In genomic region chr12:124802361-124802760, GRCh38 we compare ENCODE assay signal across 28 cellular contexts.
"Had no signal": no experiment of that assay in that cellular context is flagged by ENCODE, and none has a peak within 500 bp of the region (broad histone marks: within the 10 kb centered on the region; RNA-seq: fewer than 3 reads in every experiment).

No MANE protein-coding gene starts in this region.

- ATAC-seq: left ventricle myocardium superior; lower lobe of right lung; mucosa of descending colon; right lobe of liver; stimulated activated naive B cell treated with anti-CD40 and anti-IgM and Interleukin-4, amounts not matched to agents 10 μg/mL and 1 μg/mL and 100 μg/mL, for 72 hours; stimulated activated naive CD8-positive, alpha-beta T cell treated with anti-CD3 and anti-CD28 coated beads, Interleukin-15, amount 100 ng/mL, for 72 hours had no signal

- H3K36me3 ChIP-seq: colonic mucosa, neural progenitor cell, thyroid gland had no signal

- H3K27me3 ChIP-seq: colonic mucosa, esophagus squamous epithelium, neural progenitor cell, right lobe of liver, thyroid gland had no signal

- H3K4me2 ChIP-seq: neural progenitor cell had no signal

- H3K27ac ChIP-seq: colonic mucosa, esophagus squamous epithelium, lower lobe of right lung, neural progenitor cell, parathyroid adenoma, right lobe of liver, thyroid gland had no signal

- DNase-seq: colonic mucosa; effector CD8-positive, alpha-beta T cell; endodermal cell; erythroblast; esophagus squamous epithelium; hypothalamus; immature natural killer cell; islet precursor cell; left ventricle myocardium superior; lower lobe of right lung; mucosa of descending colon; naive B cell; right lobe of liver; small intestine; stimulated activated CD4-positive, alpha-beta T cell treated with anti-CD3 and anti-CD28 coated beads, Interleukin-15, amount 100 ng/mL, for 24 hours; stimulated activated CD4-positive, alpha-beta T cell treated with anti-CD3 and anti-CD28 coated beads, Interleukin-2, amount 100 ng/mL, for 48 hours; stimulated activated naive B cell treated with anti-CD40 and anti-IgM and Interleukin-4, amounts not matched to agents 10 μg/mL and 1 μg/mL and 100 μg/mL, for 72 hours; stimulated activated naive CD8-positive, alpha-beta T cell treated with anti-CD3 and anti-CD28 coated beads, Interleukin-15, amount 100 ng/mL, for 72 hours; thyroid gland had no signal

- H3K27ac Mint-ChIP-seq: dendritic cell treated with granulocyte-macrophage colony-stimulating factor and Interleukin-4, amounts not matched to agents 40 ng/mL and 50 ng/mL, for 4 days; endodermal cell; immature natural killer cell; memory B cell; mesothelial cell of epicardium; naive B cell; nephron; neural progenitor cell; progenitor cell of endocrine pancreas; stimulated activated naive B cell treated with anti-CD40 and anti-IgM and Interleukin-4, amounts not matched to agents 10 μg/mL and 1 μg/mL and 100 μg/mL, for 72 hours; type B pancreatic cell had no signal

- H3K9me3 ChIP-seq: colonic mucosa, esophagus squamous epithelium, lower lobe of right lung, mucosa of descending colon, right lobe of liver, thyroid gland had no signal

- H3K4me1 Mint-ChIP-seq: immature natural killer cell had no signal

- H3K9ac ChIP-seq: neural progenitor cell, parathyroid adenoma had no signal

- H2AFZ ChIP-seq: neural progenitor cell, parathyroid adenoma had no signal

- H3K4me3 ChIP-seq: colonic mucosa, esophagus squamous epithelium, lower lobe of right lung, mucosa of descending colon, neural progenitor cell, right lobe of liver, thyroid gland had no signal

- H3K36me3 Mint-ChIP-seq: immature natural killer cell had no signal

- H3K27me3 Mint-ChIP-seq: dendritic cell treated with granulocyte-macrophage colony-stimulating factor and Interleukin-4, amounts not matched to agents 40 ng/mL and 50 ng/mL, for 4 days; memory B cell; naive B cell; stimulated activated naive B cell treated with anti-CD40 and anti-IgM and Interleukin-4, amounts not matched to agents 10 μg/mL and 1 μg/mL and 100 μg/mL, for 72 hours; stimulated activated naive CD8-positive, alpha-beta T cell treated with anti-CD3 and anti-CD28 coated beads, Interleukin-15, amount 100 ng/mL, for 72 hours; type B pancreatic cell had no signal

- H3K4me3 Mint-ChIP-seq: dendritic cell treated with granulocyte-macrophage colony-stimulating factor and Interleukin-4, amounts not matched to agents 40 ng/mL and 50 ng/mL, for 4 days; endodermal cell; immature natural killer cell; memory B cell; mesothelial cell of epicardium; naive B cell; nephron; neural progenitor cell; stimulated activated naive B cell treated with anti-CD40 and anti-IgM and Interleukin-4, amounts not matched to agents 10 μg/mL and 1 μg/mL and 100 μg/mL, for 72 hours; stimulated activated naive CD8-positive, alpha-beta T cell treated with anti-CD3 and anti-CD28 coated beads, Interleukin-15, amount 100 ng/mL, for 72 hours; type B pancreatic cell had no signal

- H3K9me3 Mint-ChIP-seq: dendritic cell treated with granulocyte-macrophage colony-stimulating factor and Interleukin-4, amounts not matched to agents 40 ng/mL and 50 ng/mL, for 4 days; endodermal cell; immature natural killer cell; memory B cell; mesothelial cell of epicardium; naive B cell; nephron; neural progenitor cell; stimulated activated naive B cell treated with anti-CD40 and anti-IgM and Interleukin-4, amounts not matched to agents 10 μg/mL and 1 μg/mL and 100 μg/mL, for 72 hours; stimulated activated naive CD8-positive, alpha-beta T cell treated with anti-CD3 and anti-CD28 coated beads, Interleukin-15, amount 100 ng/mL, for 72 hours; type B pancreatic cell had no signal

- H3K79me2 ChIP-seq: parathyroid adenoma had no signal

- FAIRE-seq: frontal cortex, small intestine had no signal

- H3K4me1 ChIP-seq: colonic mucosa had no signal
